ENCODE assay signal across 11 cellular contexts in the genomic region with DNA sequence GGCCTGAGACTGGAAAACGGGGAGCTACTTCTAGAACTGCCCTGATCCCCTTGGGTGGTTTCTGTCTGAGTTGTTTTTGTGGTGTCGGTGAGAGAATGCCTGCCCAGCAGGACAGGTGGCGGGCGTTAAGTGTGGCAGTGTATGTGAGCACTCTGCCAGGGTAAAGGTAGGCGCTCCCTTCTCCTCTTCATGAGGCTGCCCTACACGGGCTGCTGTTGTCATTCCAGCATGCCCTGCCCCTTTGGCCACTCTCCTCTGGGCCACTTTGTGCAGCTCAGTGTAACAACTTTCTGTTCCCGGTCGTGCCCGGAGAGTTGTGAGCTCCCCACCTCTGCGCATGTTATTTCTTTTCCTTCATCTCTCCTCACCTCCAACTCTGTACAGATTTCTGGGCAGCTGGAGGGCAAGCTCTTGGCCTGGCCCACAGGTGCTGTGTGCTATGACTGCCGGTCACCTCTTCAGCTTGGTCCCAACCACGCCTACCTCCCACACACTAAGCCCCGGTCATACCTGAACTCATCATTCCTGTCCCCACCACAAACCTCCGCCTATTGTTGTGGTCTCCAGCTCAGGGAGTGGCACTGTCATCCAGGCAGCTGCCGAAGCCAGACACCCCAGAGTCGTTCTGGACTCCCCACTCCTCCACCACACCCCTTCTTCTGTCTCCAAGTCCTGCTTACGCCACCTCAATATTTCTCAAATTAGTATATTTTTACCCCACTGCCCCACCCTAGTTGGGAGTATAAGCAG.
A peak's percentile ranks its signal among the peaks of the same experiment; 100 is the strongest.
DNase-seq lines count a peak whose midpoint lies in the region; ATAC-seq and TF ChIP-seq lines count a peak whose summit lies in the region.
"Had no signal": no experiment of that assay in that cellular context is flagged by ENCODE, and none has a peak within 500 bp of the region (broad histone marks: within the 10 kb centered on the region; RNA-seq: fewer than 3 reads in every experiment).

No MANE protein-coding gene starts in this region.

- H3K27me3 Mint-ChIP-seq in activated naive CD4-positive, alpha-beta T cell treated with anti-CD3 and anti-CD28 coated beads for 36 hours (ENCODE audit: low read depth) = no peaks in the 10 kb centered on the region

- intact Hi-C loops in activated naive CD4-positive, alpha-beta T cell treated with anti-CD3 and anti-CD28 coated beads for 36 hours (cut with micrococcal nuclease) = no loop called here
- intact Hi-C loops in tibial artery (cut with DNase I; ENCODE audit: low total_unique reads) = loop anchor here (10.0 kb wide), 1 partner anchor 189 kb away; no protein-coding TSS in a partner anchor

- H3K27ac ChIP-seq in RWPE2 (ENCODE audit: poor library complexity, severe bottlenecking) (peak overlapping the region; percentile 100), tibial artery (peak overlapping the region; percentile 86 to 90)
- H3K27ac ChIP-seq: HL-60, parathyroid adenoma had no signal

- peaks cover 10% of the 10 kb centered on the region for H3K4me1 Mint-ChIP-seq in activated naive CD4-positive, alpha-beta T cell treated with anti-CD3 and anti-CD28 coated beads for 36 hours (ENCODE audit: low read depth)

- H3K9me3 Mint-ChIP-seq in activated naive CD4-positive, alpha-beta T cell treated with anti-CD3 and anti-CD28 coated beads for 36 hours = no peaks in the 10 kb centered on the region

- DNase-seq in activated naive CD4-positive, alpha-beta T cell treated with anti-CD3 and anti-CD28 coated beads for 36 hours = peak; percentile 39
- no peak for DNase-seq in activated naive CD4-positive, alpha-beta T cell treated with anti-CD3 and anti-CD28 coated beads, Interleukin-2, amount 50 U/mL, for 16 hours
- DNase-seq in RWPE2 (ENCODE audit: low spot score) (peak; percentile 62), kidney tubule cell (ENCODE audit: low spot score) (peak; percentile 67), tibial artery (no peak), Kasumi-1 (lab: John Stamatoyannopoulos, UW) (no peak), GM19238 (ENCODE audit: insufficient read length, low spot score) (no peak)
- DNase-seq: NCI-H1436 had no signal

- H3K4me3 ChIP-seq in RWPE2 (ENCODE audit: severe bottlenecking) (no peak overlapping the region), tibial artery (no peak overlapping the region)

- H3K36me3 ChIP-seq in RWPE2 (ENCODE audit: low read depth) (no peaks in the 10 kb centered on the region), tibial artery (no peaks in the 10 kb centered on the region)

- CTCF ChIA-PET in activated naive CD4-positive, alpha-beta T cell treated with anti-CD3 and anti-CD28 coated beads for 36 hours (lab: Charles Lee) = interaction anchor here (1.0 to 2.2 kb wide), 4 partner anchors 12 to 221 kb away, joined by 4 to 12 read pairs (median 8); no protein-coding TSS in a partner anchor

- TF ChIP-seq CTCF in RWPE2 (IDR thresholded peaks at IDR 0.05; ENCODE audit: poor library complexity, severe bottlenecking) = no peak
- no peak for TF ChIP-seq CTCF in tibial artery (IDR thresholded peaks at IDR 0.05)

- H3K27me3 ChIP-seq in RWPE2 (ENCODE audit: insufficient read depth, poor library complexity, severe bottlenecking) (no peaks in the 10 kb centered on the region), tibial artery (no peaks in the 10 kb centered on the region)

- H3K4me1 ChIP-seq in RWPE2 (ENCODE audit: insufficient read depth, poor library complexity, severe bottlenecking) (peaks cover 54% of the 10 kb centered on the region), tibial artery (peaks cover 0 to 98% (median 56%) of the 10 kb centered on the region in 4 donors)

- H3K9me3 ChIP-seq in RWPE2 (ENCODE audit: severe bottlenecking) = no peaks in the 10 kb centered on the region
- no peaks in the 10 kb centered on the region for H3K9me3 ChIP-seq in tibial artery

- H3K27ac Mint-ChIP-seq in activated naive CD4-positive, alpha-beta T cell treated with anti-CD3 and anti-CD28 coated beads for 36 hours = no peak overlapping the region

- H3K4me3 Mint-ChIP-seq in activated naive CD4-positive, alpha-beta T cell treated with anti-CD3 and anti-CD28 coated beads for 36 hours = no peak overlapping the region

- H3K36me3 Mint-ChIP-seq in activated naive CD4-positive, alpha-beta T cell treated with anti-CD3 and anti-CD28 coated beads for 36 hours (ENCODE audit: low read depth) = no peaks in the 10 kb centered on the region

- ATAC-seq in RWPE2 (ENCODE audit: low read depth) (peak; percentile 8; the same call in 2 of the 3 replicates), GM21360 (IDR thresholded peaks at IDR 0.05; ENCODE audit: unreplicated experiment) (no peak)

Comparison
In these comparisons a context has a peak if more than half of its experiments do, and no peak if none do; other contexts are left out.
1. DNase-seq: peak in activated naive CD4-positive, alpha-beta T cell treated with anti-CD3 and anti-CD28 coated beads for 36 hours (single experiment), RWPE2 (single experiment) and kidney tubule cell (single experiment); none in activated naive CD4-positive, alpha-beta T cell treated with anti-CD3 and anti-CD28 coated beads, Interleukin-2, amount 50 U/mL, for 16 hours (single experiment), tibial artery (0 of 2), Kasumi-1 (0 of 2) and GM19238 (single experiment).